In genomic region chr11:60906132-60906972, GRCh38 we compare ENCODE assay signal across 8 cellular contexts.
DNase-seq lines count a peak whose midpoint lies in the region; ATAC-seq and TF ChIP-seq lines count a peak whose summit lies in the region.

Gene PRPF19, minus strand, starts transcription at chr11:60906585. Its CDS starts 203 bp downstream, at chr11:60906382.

- peak; percentile 81 for ATAC-seq in HG03280 (IDR thresholded peaks at IDR 0.05; ENCODE audit: unreplicated experiment)

- peak; percentile 98 for DNase-seq in AG08395 (ENCODE audit: low spot score)
- peak; percentile 95 for DNase-seq in NCI-H345 treated with DMSO at 0.1 percent for 48 hours (lab: John Stamatoyannopoulos, UW; ENCODE audit: unreplicated experiment)
- peak; percentile 90 to 99 (median 94) for DNase-seq in activated CD4-positive, CD25-positive, alpha-beta regulatory T cell (lab: John Stamatoyannopoulos, UW)
- DNase-seq in central memory CD4-positive, alpha-beta T cell: peak; percentile 99
- peak; percentile 99 for DNase-seq in islet precursor cell
- DNase-seq in stimulated activated CD4-positive, alpha-beta T cell treated with anti-CD3 and anti-CD28 coated beads, Interleukin-12 subunit alpha, Interleukin-12 subunit beta, amount 100 ng/mL, for 48 hours (ENCODE audit: low read depth in 2 of 3, low spot score in 1 of 3): peak; percentile 98 to 100 (median 98)

- in situ Hi-C loops in GM18951 (cut with MboI; ENCODE audit: low sequenced_read_pairs, unreplicated experiment): no loop called here

- peak; percentile 92 for TF ChIP-seq POLR2A in GM18951 (IDR thresholded peaks at IDR 0.05; ENCODE audit: extremely low read depth, insufficient read depth, insufficient read length)

Comparison
In these comparisons a context has a peak if more than half of its experiments do, and no peak if none do; other contexts are left out.
1. Peak in every context shown above with its lines: DNase-seq and ATAC-seq.